ENCODE assay signal across 23 cellular contexts in genomic region chr10:128766915-128767314, GRCh38.
"Had no signal": no experiment of that assay in that cellular context is flagged by ENCODE, and none has a peak within 500 bp of the region (broad histone marks: within the 10 kb centered on the region; RNA-seq: fewer than 3 reads in every experiment).

No MANE protein-coding gene starts in this region.

- ATAC-seq: effector memory CD8-positive, alpha-beta T cell; esophagus mucosa; foreskin keratinocyte; gastrocnemius medialis; gastroesophageal sphincter; heart left ventricle; heart right ventricle had no signal

- DNase-seq: cortex of kidney; dermis blood vessel endothelial cell; dorsolateral prefrontal cortex; effector CD4-positive, alpha-beta T cell; effector CD8-positive, alpha-beta T cell; effector memory CD4-positive, alpha-beta T cell; effector memory CD8-positive, alpha-beta T cell; endodermal cell; erythroblast; esophagus squamous epithelium; foreskin fibroblast; foreskin keratinocyte; foreskin melanocyte; gastrocnemius medialis; glutamatergic neuron; head of caudate nucleus; heart left ventricle; heart right ventricle had no signal

- H3K36me3 ChIP-seq: esophagus squamous epithelium, gastrocnemius medialis, gastroesophageal sphincter, heart left ventricle, heart right ventricle had no signal

- H3K9me3 ChIP-seq: gastrocnemius medialis, gastroesophageal sphincter had no signal

- H3K9me3 Mint-ChIP-seq: effector memory CD8-positive, alpha-beta T cell; endodermal cell had no signal

- H3K4me3 ChIP-seq: coronary artery, dorsolateral prefrontal cortex, esophagus squamous epithelium, gastrocnemius medialis, gastroesophageal sphincter, heart left ventricle, heart right ventricle had no signal

- H3K27ac ChIP-seq: coronary artery, dorsolateral prefrontal cortex, epithelial cell of prostate, esophagus squamous epithelium, foreskin keratinocyte, gastrocnemius medialis, gastroesophageal sphincter, heart left ventricle, heart right ventricle had no signal

- H3K4me1 ChIP-seq: esophagus squamous epithelium, foreskin keratinocyte, gastrocnemius medialis, gastroesophageal sphincter, heart left ventricle, heart right ventricle had no signal

- H3K27me3 ChIP-seq: esophagus squamous epithelium, foreskin keratinocyte, gastrocnemius medialis, gastroesophageal sphincter had no signal

- H3K27ac Mint-ChIP-seq: dendritic cell treated with granulocyte-macrophage colony-stimulating factor and Interleukin-4, amounts not matched to agents 40 ng/mL and 50 ng/mL, for 4 days; effector memory CD8-positive, alpha-beta T cell; endodermal cell had no signal
